ENCODE assay signal across 16 cellular contexts in the genomic region with DNA sequence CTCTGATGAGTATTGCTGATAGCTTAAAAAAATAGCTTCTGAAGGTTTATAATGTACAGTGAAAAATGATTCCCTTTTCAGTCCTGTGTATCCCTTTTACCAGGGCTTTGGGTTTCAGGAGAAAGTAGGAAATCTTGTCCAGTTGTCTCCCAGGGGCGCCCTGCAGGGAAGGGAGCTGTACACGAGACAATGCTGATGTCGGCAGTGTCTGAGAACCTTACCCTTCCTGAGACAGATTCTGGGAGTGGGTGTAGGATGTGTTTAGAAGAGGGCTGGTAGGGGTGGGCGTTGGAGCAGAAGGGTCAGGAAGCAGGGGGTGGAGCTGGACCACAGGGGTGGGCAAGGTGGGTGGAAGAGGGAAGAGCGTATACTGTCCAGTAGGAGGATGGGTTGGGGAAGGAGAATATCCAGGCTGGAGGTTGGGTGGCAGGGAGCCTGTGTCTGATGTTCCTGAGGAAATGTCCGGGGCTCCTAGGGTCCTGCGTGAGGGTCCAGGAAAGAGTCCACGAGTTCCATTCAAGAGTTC. TPM values are rescaled to one million over a fixed set of nuclear protein-coding genes. Genes with fewer than 3 reads are reported as not detected.
"Had no signal": no experiment of that assay in that cellular context is flagged by ENCODE, and none has a peak within 500 bp of the region (broad histone marks: within the 10 kb centered on the region; RNA-seq: fewer than 3 reads in every experiment).

No MANE protein-coding gene starts in this region.

- H3K4me3 ChIP-seq: gastroesophageal sphincter, hepatocyte, neural progenitor cell, skin epidermis, upper lobe of left lung had no signal

- H3K9ac ChIP-seq: neural progenitor cell had no signal

- H3K36me3 ChIP-seq: neural progenitor cell had no signal

- H3K9me3 ChIP-seq: gastroesophageal sphincter, upper lobe of left lung had no signal

- H3K4me3 Mint-ChIP-seq: activated CD4-positive, alpha-beta memory T cell treated with anti-CD3 and anti-CD28 coated beads, Interleukin-2, amount 10 ng/mL, durations not matched to agents 7 days and 5 days; activated CD4-positive, alpha-beta T cell treated with anti-CD3 and anti-CD28 coated beads, Interleukin-2, amount 10 ng/mL, durations not matched to agents 7 days and 5 days; activated T-cell treated with anti-CD3 and anti-CD28 coated beads, Interleukin-2, amount 50 U/mL, for 4 hours; activated T-helper 17 cell treated with anti-CD3 and anti-CD28 coated beads, Interleukin-2, amount 50 U/mL, for 72 hours; immature natural killer cell; naive thymus-derived CD8-positive, alpha-beta T cell; neural progenitor cell; stimulated activated naive CD8-positive, alpha-beta T cell treated with anti-CD3 and anti-CD28 coated beads, Interleukin-15, amount 100 ng/mL, for 72 hours; WTC11 had no signal

- H3K9me3 Mint-ChIP-seq: activated CD4-positive, alpha-beta memory T cell treated with anti-CD3 and anti-CD28 coated beads, Interleukin-2, amount 10 ng/mL, durations not matched to agents 7 days and 5 days; activated CD4-positive, alpha-beta T cell treated with anti-CD3 and anti-CD28 coated beads, Interleukin-2, amount 10 ng/mL, durations not matched to agents 7 days and 5 days; activated T-cell treated with anti-CD3 and anti-CD28 coated beads, Interleukin-2, amount 50 U/mL, for 4 hours; activated T-helper 17 cell treated with anti-CD3 and anti-CD28 coated beads, Interleukin-2, amount 50 U/mL, for 72 hours; immature natural killer cell; naive thymus-derived CD8-positive, alpha-beta T cell; neural progenitor cell; stimulated activated naive CD8-positive, alpha-beta T cell treated with anti-CD3 and anti-CD28 coated beads, Interleukin-15, amount 100 ng/mL, for 72 hours; WTC11 had no signal

- H3K4me2 ChIP-seq: hepatocyte, neural progenitor cell had no signal

- H3K27ac Mint-ChIP-seq: activated CD4-positive, alpha-beta memory T cell treated with anti-CD3 and anti-CD28 coated beads, Interleukin-2, amount 10 ng/mL, durations not matched to agents 7 days and 5 days; activated CD4-positive, alpha-beta T cell treated with anti-CD3 and anti-CD28 coated beads, Interleukin-2, amount 10 ng/mL, durations not matched to agents 7 days and 5 days; immature natural killer cell; neural progenitor cell; WTC11 had no signal

- H3K27ac ChIP-seq: gastroesophageal sphincter, hepatocyte, neural progenitor cell, upper lobe of left lung had no signal

- H3K79me2 ChIP-seq: hepatocyte had no signal

- H2AFZ ChIP-seq: hepatocyte, neural progenitor cell had no signal

- H3K27me3 ChIP-seq: hepatocyte, neural progenitor cell, upper lobe of left lung had no signal

RNA-seq across cellular contexts. Expression of a gene that starts 5.6 kb away (rescaled TPM):
- total RNA-seq: activated CD4-positive, alpha-beta memory T cell treated with anti-CD3 and anti-CD28 coated beads, Interleukin-2, amount 10 ng/mL, durations not matched to agents 7 days and 5 days; activated CD4-positive, alpha-beta T cell treated with anti-CD3 and anti-CD28 coated beads, Interleukin-2, amount 10 ng/mL, durations not matched to agents 7 days and 5 days; activated T-cell treated with anti-CD3 and anti-CD28 coated beads, Interleukin-2, amount 50 U/mL, for 4 hours; activated T-helper 17 cell treated with anti-CD3 and anti-CD28 coated beads, Interleukin-2, amount 50 U/mL, for 72 hours; chondrocyte; endothelial cell of umbilical vein; naive thymus-derived CD8-positive, alpha-beta T cell; T-helper 2 cell treated with Interferon-gamma antibody and Interleukin-4, amounts not matched to agents 100 ng/mL and 5 ng/mL, for 36 hours had no signal
- polyA plus RNA-seq: immature natural killer cell; naive thymus-derived CD8-positive, alpha-beta T cell had no signal

RNA-seq across cellular contexts. Expression of a gene that starts 7.5 kb away (rescaled TPM):
- total RNA-seq: activated CD4-positive, alpha-beta memory T cell treated with anti-CD3 and anti-CD28 coated beads, Interleukin-2, amount 10 ng/mL, durations not matched to agents 7 days and 5 days; activated CD4-positive, alpha-beta T cell treated with anti-CD3 and anti-CD28 coated beads, Interleukin-2, amount 10 ng/mL, durations not matched to agents 7 days and 5 days; naive thymus-derived CD8-positive, alpha-beta T cell; T-helper 2 cell treated with Interferon-gamma antibody and Interleukin-4, amounts not matched to agents 100 ng/mL and 5 ng/mL, for 36 hours had no signal
- polyA plus RNA-seq: immature natural killer cell; naive thymus-derived CD8-positive, alpha-beta T cell had no signal
